35 cellular contexts compared by ENCODE assay signal in genomic region chr12:5778823-5779222, GRCh38.
"Had no signal": no experiment of that assay in that cellular context is flagged by ENCODE, and none has a peak within 500 bp of the region (broad histone marks: within the 10 kb centered on the region; RNA-seq: fewer than 3 reads in every experiment).

No MANE protein-coding gene starts in this region.

- DNase-seq: Karpas-422, Kasumi-1, KG1, MG63, MM.1S, MV-4-11, NCI-H1048, NCI-H1092, NCI-H1092 treated with DMSO at 0.1 percent for 48 hours, NCI-H1105, NCI-H1105 treated with DMSO at 0.1 percent for 48 hours, NCI-H1417, NCI-H1417 treated with DMSO at 0.1 percent for 48 hours, NCI-H1436, NCI-H1436 treated with DMSO at 0.1 percent for 48 hours, NCI-H146, NCI-H1694, NCI-H1694 treated with DMSO at 0.1 percent for 48 hours, NCI-H187, NCI-H187 treated with DMSO at 0.1 percent for 48 hours, NCI-H1930, NCI-H2029, NCI-H2029 treated with DMSO at 0.1 percent for 48 hours, NCI-H2081, NCI-H2081 treated with DMSO at 0.1 percent for 48 hours, NCI-H2107, NCI-H2171, NCI-H2171 treated with DMSO at 0.1 percent for 48 hours, NCI-H2227 treated with DMSO at 0.1 percent for 48 hours, NCI-H226, NCI-H345, NCI-H446, NCI-H446 treated with DMSO at 0.1 percent for 48 hours, NCI-H510A had no signal

- H3K27ac ChIP-seq: KMS-11 had no signal

- H3K36me3 ChIP-seq: MG63 had no signal

- H3K9me3 ChIP-seq: MG63 had no signal

- H3K4me3 ChIP-seq: MG63 had no signal
